ENCODE assay signal across 11 cellular contexts in genomic region chr16:88331989-88332920, GRCh38. TPM values are rescaled to one million over a fixed set of nuclear protein-coding genes. Genes with fewer than 3 reads are reported as not detected.
A peak's percentile ranks its signal among the peaks of the same experiment; 100 is the strongest.
DNase-seq lines count a peak whose midpoint lies in the region; FAIRE-seq and TF ChIP-seq lines count a peak whose summit lies in the region.
"Had no signal": no experiment of that assay in that cellular context is flagged by ENCODE, and none has a peak within 500 bp of the region (broad histone marks: within the 10 kb centered on the region; RNA-seq: fewer than 3 reads in every experiment).

No MANE protein-coding gene starts in this region.

- no peak overlapping the region for H3K4me3 ChIP-seq in A673 (ENCODE audit: low read depth, low read length, poor library complexity, severe bottlenecking)
- H3K4me3 ChIP-seq: heart right ventricle had no signal

- FAIRE-seq in HTR-8/SVneo (lab: Jason Lieb, UNC) (peak; percentile 77), GM12892 (lab: Jason Lieb, UNC) (no peak)

- no peak overlapping the region for H3K27ac ChIP-seq in A673 (ENCODE audit: low read depth, low read length, poor library complexity, severe bottlenecking)

- POLR2A ChIA-PET in A673 (lab: Charles Lee; ENCODE audit: low non-redundant PET): no interaction called here

- H3K36me3 Mint-ChIP-seq in chondrocyte (ENCODE audit: low read depth): no peaks in the 10 kb centered on the region

- no peaks in the 10 kb centered on the region for H3K4me1 ChIP-seq in A673 (ENCODE audit: insufficient read depth, low read length, poor library complexity, severe bottlenecking)

- TF ChIP-seq POLR2A in GM12892 (IDR thresholded peaks at IDR 0.05; ENCODE audit: low read depth, low read length): no peak

- no peaks in the 10 kb centered on the region for H3K27me3 Mint-ChIP-seq in chondrocyte (ENCODE audit: low read depth)

- H3K4me3 Mint-ChIP-seq in chondrocyte (ENCODE audit: unreplicated experiment): peak overlapping the region; percentile 48

- no peaks in the 10 kb centered on the region for H3K9me3 ChIP-seq in A673 (ENCODE audit: low read depth, low read length, poor library complexity, severe bottlenecking)
- H3K9me3 ChIP-seq: heart right ventricle had no signal

- no TSS peak for BruUV-seq in A673 (replicated peaks; lab: Mats Ljungman, UMichigan)

- no peak for TF ChIP-seq CTCF in A673 (conservative IDR thresholded peaks at IDR 0.05; ENCODE audit: low read depth, low read length)
- no peak for TF ChIP-seq CTCF in chondrocyte (IDR thresholded peaks at IDR 0.05)

- intact Hi-C loops in A673 (cut with micrococcal nuclease; ENCODE audit: unreplicated experiment): no loop called here

- H3K4me1 Mint-ChIP-seq in chondrocyte (ENCODE audit: low read depth): peaks cover 11% of the 10 kb centered on the region

- H3K27me3 ChIP-seq in A673 (replicated peaks; ENCODE audit: insufficient read depth, low read depth, low read length, poor library complexity): no peaks in the 10 kb centered on the region

- DNase-seq in A673 (ENCODE audit: low spot score) (peak; percentile 48), HTR-8/SVneo (ENCODE audit: insufficient read length, low spot score) (peak; percentile 91), chondrocyte (ENCODE audit: low spot score) (no peak), lung microvascular endothelial cell (ENCODE audit: low read depth in 2 of 2) (peak; percentile 54 to 99), HuH-7.5 (ENCODE audit: low spot score) (no peak), GM12892 (ENCODE audit: insufficient read length) (no peak), NCI-H2227 treated with DMSO at 0.1 percent for 48 hours (lab: John Stamatoyannopoulos, UW) (no peak)
- no peak for DNase-seq in effector CD8-positive, alpha-beta T cell (lab: John Stamatoyannopoulos, UW)
- DNase-seq: heart right ventricle; NCI-H1694 treated with DMSO at 0.1 percent for 48 hours; stimulated activated CD4-positive, alpha-beta T cell treated with anti-CD3 and anti-CD28 coated beads, Interleukin-2, amount 100 ng/mL, for 24 hours had no signal

- no peaks in the 10 kb centered on the region for H3K9me3 Mint-ChIP-seq in chondrocyte (ENCODE audit: low read depth)

- H3K27ac Mint-ChIP-seq in chondrocyte (ENCODE audit: unreplicated experiment): no peak overlapping the region

- CTCF ChIA-PET in A673 (lab: Charles Lee): no interaction called here

- no peaks in the 10 kb centered on the region for H3K36me3 ChIP-seq in A673 (ENCODE audit: insufficient read depth, low read length, poor library complexity, severe bottlenecking)
- H3K36me3 ChIP-seq: heart right ventricle had no signal

RNA-seq across cellular contexts. Expression of gene ZNF469, which starts 50.5 kb away (rescaled TPM):
- total RNA-seq in A673 (2021): 0.09 and 0.11 TPM in 2 replicates
- 19.0 to 62.8 TPM (median 60.5 TPM) in 3 replicates for total RNA-seq in chondrocyte
- 0.20 and 0.44 TPM in 2 replicates for total RNA-seq in lung microvascular endothelial cell
- polyA plus RNA-seq in GM12892 (2012; ENCODE audit: missing spikeins): 0.06 TPM

Comparison
In these comparisons a context has a peak if more than half of its experiments do, and no peak if none do; other contexts are left out.
1. DNase-seq: peak in A673 (single experiment), HTR-8/SVneo (single experiment) and lung microvascular endothelial cell (2 of 2); none in chondrocyte (single experiment), effector CD8-positive, alpha-beta T cell (single experiment), HuH-7.5 (single experiment), GM12892 (single experiment) and NCI-H2227 treated with DMSO at 0.1 percent for 48 hours (single experiment).
2. RNA of gene ZNF469, which starts 50.5 kb away (total RNA-seq): 19.0 to 62.8 TPM in chondrocyte; 0.20 to 0.44 TPM in lung microvascular endothelial cell and 0.09 to 0.11 TPM in A673; every median in the first group is over 10 times any median in the second.